In the genomic region with DNA sequence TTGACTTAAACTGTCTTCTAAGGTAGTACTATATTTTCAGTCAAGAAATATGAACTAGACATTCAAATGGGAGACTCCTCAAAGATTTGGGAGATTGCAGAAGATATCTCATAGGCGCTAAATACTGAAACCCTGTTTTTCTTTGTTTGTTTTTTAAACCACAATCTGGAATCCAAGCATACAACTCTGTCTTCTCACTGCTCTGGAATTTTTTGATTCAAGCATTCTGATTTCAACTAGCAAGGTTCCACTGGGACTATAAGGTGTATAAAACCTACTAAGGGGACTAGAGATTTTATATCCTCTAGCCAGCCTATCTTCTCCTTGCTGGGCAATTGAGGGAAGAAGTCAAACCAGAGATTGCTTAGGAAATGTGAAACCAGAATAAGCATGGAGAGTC, we compare ENCODE assay signal across 11 cellular contexts.
A peak's percentile ranks its signal among the peaks of the same experiment; 100 is the strongest.
DNase-seq lines count a peak whose midpoint lies in the region; ATAC-seq and TF ChIP-seq lines count a peak whose summit lies in the region.
"Had no signal": no experiment of that assay in that cellular context is flagged by ENCODE, and none has a peak within 500 bp of the region (broad histone marks: within the 10 kb centered on the region; RNA-seq: fewer than 3 reads in every experiment).

No MANE protein-coding gene starts in this region.

- no peak overlapping the region for H3K4me3 ChIP-seq in kidney epithelial cell (ENCODE audit: low read depth, low read length)

- H3K4me3 Mint-ChIP-seq in HFFc6, result peak overlapping the region; percentile 10; the same call in 1 of the 2 replicates
- no peak overlapping the region for H3K4me3 Mint-ChIP-seq in activated naive CD8-positive, alpha-beta T cell treated with anti-CD3 and anti-CD28 coated beads for 36 hours

- peaks cover 52% of the 10 kb centered on the region for H3K4me1 Mint-ChIP-seq in HFFc6 (ENCODE audit: low read depth)
- peaks cover 36% of the 10 kb centered on the region for H3K4me1 Mint-ChIP-seq in activated naive CD8-positive, alpha-beta T cell treated with anti-CD3 and anti-CD28 coated beads for 36 hours

- TF ChIP-seq CTCF in HFFc6 (IDR thresholded peaks at IDR 0.05) (no peak), kidney epithelial cell (IDR thresholded peaks at IDR 0.05; ENCODE audit: insufficient read depth, low read length, poor library complexity, severe bottlenecking) (no peak)

- H3K27me3 Mint-ChIP-seq in HFFc6 (ENCODE audit: insufficient read depth), result peaks cover 2% of the 10 kb centered on the region; the same call in 1 of the 2 replicates
- no peaks in the 10 kb centered on the region for H3K27me3 Mint-ChIP-seq in activated naive CD8-positive, alpha-beta T cell treated with anti-CD3 and anti-CD28 coated beads for 36 hours

- peak overlapping the region; percentile 51 for H3K27ac Mint-ChIP-seq in HFFc6
- H3K27ac Mint-ChIP-seq in activated naive CD8-positive, alpha-beta T cell treated with anti-CD3 and anti-CD28 coated beads for 36 hours, result no peak overlapping the region

- 0 out of 2 replicates have a peak, but pooled peaks cover 3% of the 10 kb centered on the region for H3K9me3 Mint-ChIP-seq in HFFc6
- peaks cover 18% of the 10 kb centered on the region for H3K9me3 Mint-ChIP-seq in activated naive CD8-positive, alpha-beta T cell treated with anti-CD3 and anti-CD28 coated beads for 36 hours

- ATAC-seq in GM21526 (IDR thresholded peaks at IDR 0.05; ENCODE audit: low FRiP score, unreplicated experiment), result no peak

- peaks cover 5% of the 10 kb centered on the region; the same call in 1 of the 2 replicates for H3K36me3 Mint-ChIP-seq in HFFc6 (ENCODE audit: low read depth)
- H3K36me3 Mint-ChIP-seq in activated naive CD8-positive, alpha-beta T cell treated with anti-CD3 and anti-CD28 coated beads for 36 hours, result peaks cover 16% of the 10 kb centered on the region

- H3K36me3 ChIP-seq in kidney epithelial cell (ENCODE audit: control insufficient read depth, insufficient read depth, low read length), result no peaks in the 10 kb centered on the region

- no peaks in the 10 kb centered on the region for H3K27me3 ChIP-seq in kidney epithelial cell (ENCODE audit: control insufficient read depth, insufficient read depth, low read length)

- DNase-seq in A172 (ENCODE audit: low spot score), result peak; percentile 59
- peak; percentile 52 for DNase-seq in HFFc6
- DNase-seq in amniotic stem cell (lab: John Stamatoyannopoulos, UW), result peak; percentile 15
- peak; percentile 9 for DNase-seq in kidney epithelial cell (ENCODE audit: low read depth)
- no peak for DNase-seq in DMS53 treated with DMSO at 0.1 percent for 48 hours (lab: John Stamatoyannopoulos, UW; ENCODE audit: unreplicated experiment)
- no peak for DNase-seq in activated naive CD8-positive, alpha-beta T cell treated with anti-CD3 and anti-CD28 coated beads for 36 hours
- DNase-seq in cortex of kidney (lab: John Stamatoyannopoulos, UW), result no peak
- DNase-seq: COR-L47; effector CD4-positive, alpha-beta T cell; NCI-H1436 treated with DMSO at 0.1 percent for 48 hours had no signal

Comparison
In these comparisons a context has a peak if more than half of its experiments do, and no peak if none do; other contexts are left out.
1. DNase-seq: peak in A172 (single experiment), HFFc6 (single experiment), amniotic stem cell (single experiment) and kidney epithelial cell (single experiment); none in DMS53 treated with DMSO at 0.1 percent for 48 hours (single experiment), activated naive CD8-positive, alpha-beta T cell treated with anti-CD3 and anti-CD28 coated beads for 36 hours (single experiment) and cortex of kidney (single experiment).